ENCODE assay signal across 8 cellular contexts in the genomic region with DNA sequence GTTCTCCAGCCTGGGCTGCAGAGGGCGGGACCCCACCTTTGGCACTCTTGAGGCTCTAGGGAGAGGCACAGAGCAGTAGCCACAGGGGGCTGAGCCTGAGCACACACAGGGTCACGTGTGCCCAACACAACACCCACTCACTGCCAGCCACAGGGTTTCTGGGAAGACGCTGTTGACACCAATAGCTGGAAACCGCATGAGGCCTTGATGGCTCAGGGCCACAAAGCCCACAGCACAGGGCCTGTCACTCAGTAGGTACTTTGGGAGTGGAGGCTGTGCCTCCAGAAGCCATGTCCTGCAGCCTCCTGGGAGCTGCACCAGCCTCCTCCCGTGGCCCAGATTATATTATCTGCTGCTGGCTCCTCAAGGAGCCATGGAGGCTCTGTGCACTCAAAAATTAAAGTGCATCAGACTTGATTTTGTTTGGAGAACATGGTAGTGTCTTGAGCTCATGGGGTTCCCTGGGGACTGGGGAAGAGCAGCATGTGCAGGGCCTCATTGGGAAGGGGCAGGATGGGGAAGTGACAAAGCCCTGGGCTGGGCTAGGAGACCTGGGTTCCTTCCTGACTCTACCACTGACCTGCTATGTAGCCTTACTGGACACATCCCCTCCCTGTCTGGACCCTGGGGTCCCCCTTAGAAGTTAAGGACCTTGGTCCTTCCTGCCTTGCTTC. TPM values are rescaled to one million over a fixed set of nuclear protein-coding genes. Genes with fewer than 3 reads are reported as not detected.
DNase-seq lines count a peak whose midpoint lies in the region; ATAC-seq and TF ChIP-seq lines count a peak whose summit lies in the region.

No MANE protein-coding gene starts in this region.

- H3K27me3 ChIP-seq in KMS-11 (ENCODE audit: insufficient read depth, low read depth), result no peaks in the 10 kb centered on the region
- no peaks in the 10 kb centered on the region for H3K27me3 ChIP-seq in stomach

- H3K36me3 ChIP-seq in KMS-11 (ENCODE audit: insufficient read depth) (no peaks in the 10 kb centered on the region), stomach (peaks cover 0 to 35% (median 26%) of the 10 kb centered on the region in 4 donors)

- H3K27ac ChIP-seq in KMS-11 (peak overlapping the region; percentile 58), cingulate gyrus (ENCODE audit: low read depth, low read length) (peak overlapping the region; percentile 83), stomach (peak overlapping the region; percentile 49 to 79 (median 79))

- no peaks in the 10 kb centered on the region for H3K36me3 Mint-ChIP-seq in natural killer cell treated with Interleukin-12 subunit alpha and Interleukin-12 subunit beta and Interleukin-15 and Interleukin-18, amount 100 ng/mL, for 72 hours

- peaks cover 58 to 62% of the 10 kb centered on the region in 2 donors for H3K4me1 Mint-ChIP-seq in natural killer cell treated with Interleukin-12 subunit alpha and Interleukin-12 subunit beta and Interleukin-15 and Interleukin-18, amount 100 ng/mL, for 72 hours (ENCODE audit: low read depth in 2 of 2)

- no peaks in the 10 kb centered on the region for H3K27me3 Mint-ChIP-seq in natural killer cell treated with Interleukin-12 subunit alpha and Interleukin-12 subunit beta and Interleukin-15 and Interleukin-18, amount 100 ng/mL, for 72 hours

- TF ChIP-seq EP300 in stomach (IDR thresholded peaks at IDR 0.05), result no peak

- intact Hi-C loops in stomach (cut with DNase I; ENCODE audit: low total_unique reads), result no loop called here

- H4K20me1 ChIP-seq in KMS-11 (ENCODE audit: insufficient read depth), result no peaks in the 10 kb centered on the region

- TF ChIP-seq CTCF in KMS-11 (conservative IDR thresholded peaks at IDR 0.05; ENCODE audit: low read depth, low read length) (no peak), stomach (IDR thresholded peaks at IDR 0.05) (no peak)

- H3K9ac ChIP-seq in KMS-11, result no peak overlapping the region

- DNase-seq in GM03348 (ENCODE audit: low spot score), result peak; percentile 83
- peak; percentile 83 to 86 for DNase-seq in activated CD4-positive, alpha-beta T cell treated with anti-CD3 and anti-CD28 coated beads for 4 hours
- peak; percentile 92 for DNase-seq in natural killer cell treated with Interleukin-12 subunit alpha and Interleukin-12 subunit beta and Interleukin-15 and Interleukin-18, amount 100 ng/mL, for 72 hours (ENCODE audit: low spot score)
- peak; percentile 62 for DNase-seq in stomach

- peak; percentile 89 to 94 for ATAC-seq in natural killer cell treated with Interleukin-12 subunit alpha and Interleukin-12 subunit beta and Interleukin-15 and Interleukin-18, amount 100 ng/mL, for 72 hours
- ATAC-seq in GM18873 (IDR thresholded peaks at IDR 0.05; ENCODE audit: low FRiP score, unreplicated experiment) (no peak), HG03354 (IDR thresholded peaks at IDR 0.05; ENCODE audit: poor library complexity, severe bottlenecking, unreplicated experiment) (no peak)

- H3K4me3 Mint-ChIP-seq in natural killer cell treated with Interleukin-12 subunit alpha and Interleukin-12 subunit beta and Interleukin-15 and Interleukin-18, amount 100 ng/mL, for 72 hours, result peak overlapping the region; percentile 80

- TF ChIP-seq POLR2A in stomach (IDR thresholded peaks at IDR 0.05), result no peak

- no peak overlapping the region for H2AFZ ChIP-seq in KMS-11 (ENCODE audit: low read depth)

- H3K4me1 ChIP-seq in KMS-11 (ENCODE audit: low read depth, poor library complexity, severe bottlenecking) (peaks cover 44% of the 10 kb centered on the region), stomach (peaks cover 27 to 47% (median 38%) of the 10 kb centered on the region in 4 donors)

- 21 to 39% (median 25%) methylated on average over 4 to 5 of the region's 5 CpGs for WGBS in stomach, 5 donors

- peak overlapping the region; percentile 81 to 90 for H3K27ac Mint-ChIP-seq in natural killer cell treated with Interleukin-12 subunit alpha and Interleukin-12 subunit beta and Interleukin-15 and Interleukin-18, amount 100 ng/mL, for 72 hours

- no peaks in the 10 kb centered on the region for H3K9me3 Mint-ChIP-seq in natural killer cell treated with Interleukin-12 subunit alpha and Interleukin-12 subunit beta and Interleukin-15 and Interleukin-18, amount 100 ng/mL, for 72 hours

- H3K4me3 ChIP-seq in KMS-11 (IDR thresholded peaks at IDR 0.05; ENCODE audit: insufficient read depth, low read depth, low read length), result no peak overlapping the region
- H3K4me3 ChIP-seq in stomach, result no peak overlapping the region

- H3K9me3 ChIP-seq in stomach, result no peaks in the 10 kb centered on the region

- peak overlapping the region; percentile 57 for H3K4me2 ChIP-seq in KMS-11

- H3K79me2 ChIP-seq in KMS-11 (ENCODE audit: insufficient read depth, low read depth), result no peaks in the 10 kb centered on the region

RNA-seq across cellular contexts. Expression of gene SREBF1, which starts 12.5 kb away (rescaled TPM):
- total RNA-seq in natural killer cell treated with Interleukin-12 subunit alpha and Interleukin-12 subunit beta and Interleukin-15 and Interleukin-18, amount 100 ng/mL, for 72 hours, result 10 to 100 TPM; 55.8 to 73.5 TPM
- total RNA-seq in stomach, result 100 to 1,000 TPM in 3 of 5 donors, 10 to 100 TPM in 2; 18.9 to 207 (median 126) TPM
- 10 to 100 TPM; 13.1 to 64.5 (median 17.2) TPM for polyA plus RNA-seq in stomach

Comparison
In these comparisons a context has a peak if more than half of its experiments do, and no peak if none do; other contexts are left out.
1. ATAC-seq: peak in natural killer cell treated with Interleukin-12 subunit alpha and Interleukin-12 subunit beta and Interleukin-15 and Interleukin-18, amount 100 ng/mL, for 72 hours (2 of 2); none in GM18873 (single experiment) and HG03354 (single experiment).
2. Peak in every context shown above with its lines, with median percentiles within 50 percentile points of each other: DNase-seq and H3K27ac ChIP-seq.